Comparison of ENCODE assay signal across 8 cellular contexts in the genomic region with DNA sequence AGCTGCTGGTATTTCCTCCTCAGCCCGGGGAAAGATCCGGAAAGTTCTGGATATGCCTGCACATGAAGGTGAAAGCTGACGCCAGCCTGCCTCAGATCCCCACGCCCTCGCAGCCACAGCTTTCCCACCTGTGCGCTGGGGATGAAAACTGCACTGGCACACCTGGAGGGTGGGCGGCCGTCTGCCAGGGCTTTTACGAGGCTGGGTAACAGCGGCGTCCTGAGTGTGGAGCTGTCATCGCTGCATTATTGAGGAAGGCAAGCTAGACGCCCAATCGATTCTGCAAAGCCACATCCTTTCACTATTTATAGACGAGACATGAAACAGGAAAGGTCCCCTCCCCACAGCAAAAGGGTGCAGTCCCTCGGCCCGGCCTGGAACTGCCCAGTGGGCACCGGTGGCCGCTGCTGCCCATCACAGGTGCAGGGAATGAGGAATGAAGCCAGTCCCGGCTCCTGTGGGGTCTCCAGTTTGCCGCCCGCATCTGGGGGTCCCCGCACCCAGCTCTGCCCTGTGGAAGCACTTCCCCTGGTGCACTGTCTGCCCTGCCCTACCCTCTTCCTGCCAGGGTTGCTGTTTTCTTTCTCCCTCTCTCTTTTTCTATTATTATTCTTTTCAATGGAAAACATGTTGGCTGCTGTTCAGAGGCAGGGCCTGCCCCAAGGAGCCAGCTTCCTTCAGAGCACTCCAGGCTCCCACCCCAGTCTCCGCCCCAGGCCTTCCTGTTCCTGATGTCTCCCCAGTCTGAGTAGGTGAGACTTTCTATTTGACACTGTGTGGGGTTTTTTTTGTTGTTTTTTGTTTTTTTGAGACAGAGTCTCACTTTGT. TPM values are rescaled to one million over a fixed set of nuclear protein-coding genes. Genes with fewer than 3 reads are reported as not detected.
A peak's percentile ranks its signal among the peaks of the same experiment; 100 is the strongest.
DNase-seq lines count a peak whose midpoint lies in the region; ATAC-seq and TF ChIP-seq lines count a peak whose summit lies in the region.

No MANE protein-coding gene starts in this region.

- peaks cover 37% of the 10 kb centered on the region for H3K36me3 Mint-ChIP-seq in T-helper 2 cell treated with Interferon-gamma antibody and Interleukin-4, amounts not matched to agents 5 μg/mL and 100 μg/mL, for 36 hours (ENCODE audit: low read depth)
- H3K36me3 Mint-ChIP-seq in central memory CD8-positive, alpha-beta T cell (ENCODE audit: insufficient read depth) = peaks cover 21% of the 10 kb centered on the region

- no peaks in the 10 kb centered on the region for H3K27me3 Mint-ChIP-seq in T-helper 2 cell treated with Interferon-gamma antibody and Interleukin-4, amounts not matched to agents 5 μg/mL and 100 μg/mL, for 36 hours (ENCODE audit: low read depth)
- H3K27me3 Mint-ChIP-seq in central memory CD8-positive, alpha-beta T cell = no peaks in the 10 kb centered on the region

- peak overlapping the region; percentile 51 for H3K4me3 ChIP-seq in psoas muscle

- ATAC-seq in GM19467 (IDR thresholded peaks at IDR 0.05; ENCODE audit: unreplicated experiment) (peak; percentile 35), psoas muscle (peak in 1 of 4 donors; percentile 41)
- ATAC-seq in central memory CD8-positive, alpha-beta T cell (replicated peaks; ENCODE audit: extremely low read depth, poor library complexity, severe bottlenecking) = peak; percentile 83

- H3K4me3 Mint-ChIP-seq in T-helper 2 cell treated with Interferon-gamma antibody and Interleukin-4, amounts not matched to agents 5 μg/mL and 100 μg/mL, for 36 hours = peak overlapping the region; percentile 94
- peak overlapping the region; percentile 84 for H3K4me3 Mint-ChIP-seq in central memory CD8-positive, alpha-beta T cell

- no peaks in the 10 kb centered on the region for H3K27me3 ChIP-seq in psoas muscle (ENCODE audit: insufficient read depth in 3 of 3, low read length in 2 of 3)

- peaks cover 46% of the 10 kb centered on the region for H3K4me1 Mint-ChIP-seq in T-helper 2 cell treated with Interferon-gamma antibody and Interleukin-4, amounts not matched to agents 5 μg/mL and 100 μg/mL, for 36 hours (ENCODE audit: low read depth)
- peaks cover 38% of the 10 kb centered on the region for H3K4me1 Mint-ChIP-seq in central memory CD8-positive, alpha-beta T cell

- intact Hi-C loops in psoas muscle (cut with DNase I) = no loop called here

- peak overlapping the region; percentile 71 for H3K27ac ChIP-seq in psoas muscle

- no peak for TF ChIP-seq CTCF in psoas muscle (IDR thresholded peaks at IDR 0.05)

- peaks cover 2% of the 10 kb centered on the region for H3K4me1 ChIP-seq in psoas muscle

- 61 to 73% (median 72%) methylated on average over 23 to 24 of the region's 24 CpGs for WGBS in psoas muscle, 3 donors

- H3K36me3 ChIP-seq in psoas muscle (ENCODE audit: insufficient read depth in 1 of 2, low read depth in 1 of 2) = peaks cover 0 to 16% of the 10 kb centered on the region in 2 donors

- H3K27ac Mint-ChIP-seq in T-helper 2 cell treated with Interferon-gamma antibody and Interleukin-4, amounts not matched to agents 5 μg/mL and 100 μg/mL, for 36 hours = peak overlapping the region; percentile 100
- H3K27ac Mint-ChIP-seq in central memory CD8-positive, alpha-beta T cell (ENCODE audit: low read depth) = peak overlapping the region; percentile 98

- no peaks in the 10 kb centered on the region for H3K9me3 Mint-ChIP-seq in T-helper 2 cell treated with Interferon-gamma antibody and Interleukin-4, amounts not matched to agents 5 μg/mL and 100 μg/mL, for 36 hours
- no peaks in the 10 kb centered on the region for H3K9me3 Mint-ChIP-seq in central memory CD8-positive, alpha-beta T cell

- no peaks in the 10 kb centered on the region for H3K9me3 ChIP-seq in psoas muscle

- DNase-seq in T-helper 2 cell treated with Interferon-gamma antibody and Interleukin-4, amounts not matched to agents 5 μg/mL and 100 μg/mL, for 36 hours (ENCODE audit: low spot score) = peak; percentile 74
- peak in 1 of 2 donors; percentile 48 for DNase-seq in central memory CD8-positive, alpha-beta T cell (ENCODE audit: low spot score in 2 of 2)
- DNase-seq in psoas muscle = no peak
- no peak for DNase-seq in NCI-H748 (lab: John Stamatoyannopoulos, UW; ENCODE audit: unreplicated experiment)
- no peak for DNase-seq in OCI-M1 (lab: John Stamatoyannopoulos, UW)
- no peak for DNase-seq in superior temporal gyrus (ENCODE audit: extremely low spot score)
- no peak for DNase-seq in H4 (ENCODE audit: low spot score)

RNA-seq across cellular contexts. Expression of gene NOTCH1, which starts 7.0 kb away (rescaled TPM):
- total RNA-seq in psoas muscle = 10 to 100 TPM in 3 of 4 donors, 1 to 10 TPM in 1; 8.7 to 15.4 (median 12.3) TPM
- 1 to 10 TPM; 1.8 to 3.8 (median 2.9) TPM for polyA plus RNA-seq in psoas muscle
- 2.4 and 3.2 TPM in 2 replicates for total RNA-seq in H4 (2014; rRNA removed; shearing (Covaris generic))

RNA-seq across cellular contexts. Expression of gene SEC16A, which starts 56.0 kb away (rescaled TPM):
- total RNA-seq in psoas muscle = 10 to 100 TPM; 31.5 to 40.0 (median 37.0) TPM
- polyA plus RNA-seq in psoas muscle = 10 to 100 TPM; 22.3 to 27.6 (median 26.1) TPM
- 18.7 and 19.0 TPM in 2 replicates for total RNA-seq in H4 (2014; rRNA removed; shearing (Covaris generic))
